Comparison of ENCODE assay signal across 16 cellular contexts in the genomic region with DNA sequence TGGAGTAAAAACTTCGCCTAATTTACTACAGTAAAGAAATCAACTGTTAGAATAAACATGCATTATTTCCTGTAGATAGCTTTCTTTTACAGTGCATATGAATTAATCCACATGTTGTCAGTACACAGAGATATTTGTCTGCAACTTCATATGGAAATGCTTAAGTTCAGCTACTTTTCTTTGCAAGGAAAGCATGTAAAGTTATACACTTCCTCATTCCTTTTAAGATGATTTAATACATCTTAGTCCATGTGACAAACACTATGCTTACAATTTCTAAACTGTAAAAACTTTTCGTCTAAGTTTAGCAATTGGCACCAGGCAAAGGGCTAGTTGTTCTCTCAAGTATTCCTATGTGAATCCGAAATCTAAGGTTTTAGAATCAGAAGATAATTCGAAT.
DNase-seq lines count a peak whose midpoint lies in the region; ATAC-seq and TF ChIP-seq lines count a peak whose summit lies in the region.
"Had no signal": no experiment of that assay in that cellular context is flagged by ENCODE, and none has a peak within 500 bp of the region (broad histone marks: within the 10 kb centered on the region; RNA-seq: fewer than 3 reads in every experiment).

No MANE protein-coding gene starts in this region.

- WGBS in SK-N-SH (ENCODE audit: low lambda C conversion rate): 64% methylated on average over 4 of the region's 4 CpGs

- H3K27ac ChIP-seq in SK-N-SH (ENCODE audit: low read depth in 2 of 2, low read length in 1 of 2): peak overlapping the region in 1 of 2 experiments; percentile 20; a peak in 1 of 4 replicates
- no peak overlapping the region for H3K27ac ChIP-seq in left lung
- H3K27ac ChIP-seq: KMS-11 had no signal

- no peaks in the 10 kb centered on the region for H4K20me1 ChIP-seq in SK-N-SH (ENCODE audit: insufficient read depth)

- DNase-seq in GM03348 (ENCODE audit: low spot score): peak; percentile 15
- no peak for DNase-seq in SK-N-SH
- peak; percentile 72 for DNase-seq in fibroblast of peridontal ligament (ENCODE audit: extremely low read depth)
- DNase-seq in retinal pigment epithelial cell (ENCODE audit: low read depth): peak; percentile 2
- no peak for DNase-seq in GOT3 (lab: John Stamatoyannopoulos, UW)
- DNase-seq in left lung: no peak
- DNase-seq: BE2C; CD4-positive, alpha-beta T cell; NCI-H1436 treated with DMSO at 0.1 percent for 48 hours; NCI-H2081; NCI-H510A; NCI-H774 had no signal

- no peaks in the 10 kb centered on the region for H3K4me1 ChIP-seq in SK-N-SH (ENCODE audit: control insufficient read depth in 1 of 2, insufficient read depth in 2 of 2, low read depth in 1 of 2, low read length in 1 of 2)
- H3K4me1 ChIP-seq in left lung: no peaks in the 10 kb centered on the region
- H3K4me1 ChIP-seq: BE2C had no signal

- H3K4me3 ChIP-seq in SK-N-SH (ENCODE audit: low read depth in 2 of 2, low read length in 1 of 2): no peak overlapping the region
- H3K4me3 ChIP-seq in retinal pigment epithelial cell (ENCODE audit: low read length): no peak overlapping the region
- H3K4me3 ChIP-seq in left lung: no peak overlapping the region

- no peaks in the 10 kb centered on the region for H3K27me3 ChIP-seq in SK-N-SH (ENCODE audit: insufficient read depth)
- H3K27me3 ChIP-seq in left lung: no peaks in the 10 kb centered on the region
- H3K27me3 ChIP-seq: BE2C had no signal

- H3K9me3 ChIP-seq in SK-N-SH: no peaks in the 10 kb centered on the region
- H3K9me3 ChIP-seq in left lung: no peaks in the 10 kb centered on the region
- H3K9me3 ChIP-seq: BE2C had no signal

- H3K4me2 ChIP-seq in SK-N-SH: no peak overlapping the region
- H3K4me2 ChIP-seq: KMS-11 had no signal

- ATAC-seq in left lung (no peak), HG02759 (IDR thresholded peaks at IDR 0.05; ENCODE audit: unreplicated experiment) (no peak)
- ATAC-seq: HepG2, Panc1 had no signal

- no peak for TF ChIP-seq EP300 in SK-N-SH (IDR thresholded peaks at IDR 0.05; ENCODE audit: borderline replicate concordance in 1 of 2, low read depth in 1 of 2, low read length in 1 of 2)

- CTCF ChIA-PET in SK-N-SH (lab: Yijun Ruan, JAX): no interaction called here

- no peak for TF ChIP-seq RAD21 in SK-N-SH (IDR thresholded peaks at IDR 0.05; ENCODE audit: low read length)

- H3K36me3 ChIP-seq in SK-N-SH (replicated peaks in 1 of 2; ENCODE audit: control insufficient read depth in 1 of 2, insufficient read depth in 2 of 2, low read length in 1 of 2) (no peaks in the 10 kb centered on the region), left lung (no peaks in the 10 kb centered on the region)
- H3K36me3 ChIP-seq: BE2C had no signal

- peak overlapping the region; percentile 29; the same call in 1 of the 2 replicates for H2AFZ ChIP-seq in SK-N-SH (ENCODE audit: low read depth)

- intact Hi-C loops in left lung (cut with DNase I): no loop called here

- H3K9ac ChIP-seq in SK-N-SH: no peak overlapping the region
- H3K9ac ChIP-seq: KMS-11 had no signal

- H3K79me2 ChIP-seq in SK-N-SH (ENCODE audit: insufficient read depth): no peaks in the 10 kb centered on the region

- H3F3A ChIP-seq in SK-N-SH (replicated peaks; ENCODE audit: insufficient read depth): no peaks in the 10 kb centered on the region

- H3K9me2 ChIP-seq in SK-N-SH: no peaks in the 10 kb centered on the region

- POLR2A ChIA-PET in SK-N-SH (lab: Yijun Ruan, JAX): no interaction called here

- TF ChIP-seq CTCF in SK-N-SH (IDR thresholded peaks at IDR 0.05) (no peak), retinal pigment epithelial cell (conservative IDR thresholded peaks at IDR 0.05; ENCODE audit: low read depth, low read length) (no peak), left lung (IDR thresholded peaks at IDR 0.05) (no peak)

TF ChIP-seq in SK-N-SH, 30 proteins besides CTCF, POLR2A, EP300 and RAD21:
- TF ChIP-seq GATA2 (CRISPR knock-in tag; IDR thresholded peaks at IDR 0.05) (no peak), NRF1 (IDR thresholded peaks at IDR 0.05; ENCODE audit: low read depth, low read length) (no peak), FOSL2 (IDR thresholded peaks at IDR 0.05; ENCODE audit: borderline replicate concordance, low read depth) (no peak)
- TF ChIP-seq, protein P1, sequence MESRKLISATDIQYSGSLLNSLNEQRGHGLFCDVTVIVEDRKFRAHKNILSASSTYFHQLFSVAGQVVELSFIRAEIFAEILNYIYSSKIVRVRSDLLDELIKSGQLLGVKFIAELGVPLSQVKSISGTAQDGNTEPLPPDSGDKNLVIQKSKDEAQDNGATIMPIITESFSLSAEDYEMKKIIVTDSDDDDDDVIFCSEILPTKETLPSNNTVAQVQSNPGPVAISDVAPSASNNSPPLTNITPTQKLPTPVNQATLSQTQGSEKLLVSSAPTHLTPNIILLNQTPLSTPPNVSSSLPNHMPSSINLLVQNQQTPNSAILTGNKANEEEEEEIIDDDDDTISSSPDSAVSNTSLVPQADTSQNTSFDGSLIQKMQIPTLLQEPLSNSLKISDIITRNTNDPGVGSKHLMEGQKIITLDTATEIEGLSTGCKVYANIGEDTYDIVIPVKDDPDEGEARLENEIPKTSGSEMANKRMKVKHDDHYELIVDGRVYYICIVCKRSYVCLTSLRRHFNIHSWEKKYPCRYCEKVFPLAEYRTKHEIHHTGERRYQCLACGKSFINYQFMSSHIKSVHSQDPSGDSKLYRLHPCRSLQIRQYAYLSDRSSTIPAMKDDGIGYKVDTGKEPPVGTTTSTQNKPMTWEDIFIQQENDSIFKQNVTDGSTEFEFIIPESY (IDR thresholded peaks at IDR 0.05; ENCODE audit: borderline replicate concordance, low read depth): no peak
- TF ChIP-seq, protein P2, sequence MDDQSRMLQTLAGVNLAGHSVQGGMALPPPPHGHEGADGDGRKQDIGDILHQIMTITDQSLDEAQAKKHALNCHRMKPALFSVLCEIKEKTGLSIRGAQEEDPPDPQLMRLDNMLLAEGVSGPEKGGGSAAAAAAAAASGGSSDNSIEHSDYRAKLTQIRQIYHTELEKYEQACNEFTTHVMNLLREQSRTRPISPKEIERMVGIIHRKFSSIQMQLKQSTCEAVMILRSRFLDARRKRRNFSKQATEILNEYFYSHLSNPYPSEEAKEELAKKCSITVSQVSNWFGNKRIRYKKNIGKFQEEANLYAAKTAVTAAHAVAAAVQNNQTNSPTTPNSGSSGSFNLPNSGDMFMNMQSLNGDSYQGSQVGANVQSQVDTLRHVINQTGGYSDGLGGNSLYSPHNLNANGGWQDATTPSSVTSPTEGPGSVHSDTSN (IDR thresholded peaks at IDR 0.05): no peak
- TF ChIP-seq, protein P3, sequence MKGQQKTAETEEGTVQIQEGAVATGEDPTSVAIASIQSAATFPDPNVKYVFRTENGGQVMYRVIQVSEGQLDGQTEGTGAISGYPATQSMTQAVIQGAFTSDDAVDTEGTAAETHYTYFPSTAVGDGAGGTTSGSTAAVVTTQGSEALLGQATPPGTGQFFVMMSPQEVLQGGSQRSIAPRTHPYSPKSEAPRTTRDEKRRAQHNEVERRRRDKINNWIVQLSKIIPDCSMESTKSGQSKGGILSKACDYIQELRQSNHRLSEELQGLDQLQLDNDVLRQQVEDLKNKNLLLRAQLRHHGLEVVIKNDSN (IDR thresholded peaks at IDR 0.05; ENCODE audit: borderline replicate concordance, low read depth): no peak

Comparison
In these comparisons a context has a peak if more than half of its experiments do, and no peak if none do; other contexts are left out.
1. DNase-seq: peak in GM03348 (single experiment), fibroblast of peridontal ligament (single experiment) and retinal pigment epithelial cell (single experiment); none in SK-N-SH (single experiment), GOT3 (single experiment) and left lung (0 of 2).